In genomic region chr18:38698108-38698507, GRCh38 we compare ENCODE assay signal across 20 cellular contexts.
"Had no signal": no experiment of that assay in that cellular context is flagged by ENCODE, and none has a peak within 500 bp of the region (broad histone marks: within the 10 kb centered on the region; RNA-seq: fewer than 3 reads in every experiment).

No MANE protein-coding gene starts in this region.

- DNase-seq: activated CD4-positive, alpha-beta T cell treated with anti-CD3 and anti-CD28 coated beads, Interleukin-2, amount 10 ng/mL, durations not matched to agents 7 days and 5 days; activated CD4-positive, CD25-positive, alpha-beta regulatory T cell treated with anti-CD3 and anti-CD28 coated beads, Interleukin-2, amount 50 U/mL, for 72 hours; activated CD8-positive, alpha-beta memory T cell treated with anti-CD3 and anti-CD28 coated beads, Interleukin-2, amount 10 ng/mL, durations not matched to agents 7 days and 5 days; activated CD8-positive, alpha-beta T cell treated with anti-CD3 and anti-CD28 coated beads for 36 hours; activated effector memory CD4-positive, alpha-beta T cell treated with anti-CD3 and anti-CD28 coated beads, Interleukin-2, amount 50 U/mL, for 16 hours; activated naive CD4-positive, alpha-beta T cell treated with anti-CD3 and anti-CD28 coated beads, Interleukin-2, amount 10 ng/mL, durations not matched to agents 7 days and 5 days; activated T-cell treated with anti-CD3 and anti-CD28 coated beads for 4 hours; body of pancreas; cortex of kidney; left cardiac atrium; occipital lobe; right lobe of liver; stimulated activated CD4-positive, alpha-beta T cell treated with anti-CD3 and anti-CD28 coated beads, Interleukin-2, amount 100 ng/mL, for 24 hours; stimulated activated naive CD8-positive, alpha-beta T cell treated with anti-CD3 and anti-CD28 coated beads, Interleukin-15, amount 100 ng/mL, for 72 hours; T-helper 2 cell; tibial artery had no signal

- H3K9me3 ChIP-seq: body of pancreas, right lobe of liver, tibial artery had no signal

- H3K4me1 ChIP-seq: body of pancreas, right lobe of liver, tibial artery had no signal

- H3K4me3 ChIP-seq: body of pancreas, cardiac muscle cell, right lobe of liver, skin epidermis, tibial artery had no signal

- H3K27me3 ChIP-seq: body of pancreas, cardiac muscle cell, right lobe of liver, tibial artery had no signal

- H3K36me3 ChIP-seq: cardiac muscle cell, right lobe of liver, tibial artery had no signal

- H3K27ac ChIP-seq: body of pancreas, cardiac muscle cell, epithelial cell of prostate, right lobe of liver, skin epidermis, tibial artery, VCaP had no signal
